In genomic region chr1:67088440-67088839, GRCh38 we compare ENCODE assay signal across 9 cellular contexts. TPM values are rescaled to one million over a fixed set of nuclear protein-coding genes. Genes with fewer than 3 reads are reported as not detected.
"Had no signal": no experiment of that assay in that cellular context is flagged by ENCODE, and none has a peak within 500 bp of the region (broad histone marks: within the 10 kb centered on the region; RNA-seq: fewer than 3 reads in every experiment).

No MANE protein-coding gene starts in this region.

- ATAC-seq: GM12878 had no signal

- DNase-seq: GDM1, GF-D8 had no signal

- H3K4me3 ChIP-seq: GM12878 had no signal

- FAIRE-seq: G401.6, GM12878, GM12891, GM12892, GM18507, GM19239 had no signal

RNA-seq across cellular contexts. Expression of gene C1orf141, which starts 46.3 kb away (rescaled TPM):
- total RNA-seq: G401, GM12878 had no signal
- polyA plus RNA-seq: GM12878 had no signal
